In the genomic region with DNA sequence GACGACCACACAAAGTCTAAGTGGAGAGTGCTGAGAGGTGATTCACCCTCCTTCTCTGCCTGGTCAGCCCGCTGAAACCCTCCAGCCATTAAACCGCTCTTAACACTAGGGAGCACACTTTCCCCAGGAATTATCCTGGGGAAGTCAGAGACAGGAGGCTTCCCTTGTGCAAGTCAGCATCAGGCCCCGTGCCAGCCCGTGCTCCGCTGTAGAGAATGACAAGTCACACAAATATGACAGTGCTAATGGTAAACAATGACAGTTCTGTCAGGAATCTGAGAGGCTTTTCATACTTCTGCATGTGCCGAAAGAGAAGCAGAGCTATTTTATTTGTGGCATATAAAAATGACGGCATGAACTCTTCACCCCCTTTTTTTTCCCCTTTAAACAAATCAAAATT, we compare ENCODE assay signal across 8 cellular contexts.
A peak's percentile ranks its signal among the peaks of the same experiment; 100 is the strongest.
DNase-seq lines count a peak whose midpoint lies in the region; ATAC-seq and TF ChIP-seq lines count a peak whose summit lies in the region.

No MANE protein-coding gene starts in this region.

- intact Hi-C loops in aorta (cut with DNase I) = no loop called here
- intact Hi-C loops in CD4-positive, alpha-beta memory T cell (cut with micrococcal nuclease) = no loop called here

- WGBS in aorta, 2 donors = 1% methylated on average over 8 of the region's 8 CpGs

- H3K4me1 Mint-ChIP-seq in CD4-positive, alpha-beta memory T cell = no peaks in the 10 kb centered on the region

- ATAC-seq in aorta (ENCODE audit: low FRiP score) (peak; percentile 87), HG03045 (IDR thresholded peaks at IDR 0.05; ENCODE audit: unreplicated experiment) (no peak)

- H3K27me3 Mint-ChIP-seq in CD4-positive, alpha-beta memory T cell = no peaks in the 10 kb centered on the region

- peaks cover 0 to 8% (median 4%) of the 10 kb centered on the region in 8 donors for H3K9me3 Mint-ChIP-seq in CD4-positive, alpha-beta memory T cell

- no peak overlapping the region for H3K4me3 Mint-ChIP-seq in CD4-positive, alpha-beta memory T cell

- no peaks in the 10 kb centered on the region for H3K36me3 Mint-ChIP-seq in CD4-positive, alpha-beta memory T cell

- no peaks in the 10 kb centered on the region for H3K27me3 ChIP-seq in Peyer's patch
- H3K27me3 ChIP-seq in aorta (ENCODE audit: control insufficient read depth in 1 of 2, insufficient read depth in 2 of 2, low read length in 1 of 2) = peaks cover 0 to 2% of the 10 kb centered on the region in 2 donors
- H3K27me3 ChIP-seq in CD4-positive, alpha-beta memory T cell (ENCODE audit: insufficient read depth, low read length) = no peaks in the 10 kb centered on the region

- H3K27ac Mint-ChIP-seq in CD4-positive, alpha-beta memory T cell = no peak overlapping the region

- no peaks in the 10 kb centered on the region for H3K9me3 ChIP-seq in Peyer's patch
- no peaks in the 10 kb centered on the region for H3K9me3 ChIP-seq in aorta (ENCODE audit: control insufficient read depth, low read length)
- H3K9me3 ChIP-seq in CD4-positive, alpha-beta memory T cell (ENCODE audit: control insufficient read depth in 1 of 2, low read length in 2 of 2) = no peaks in the 10 kb centered on the region

- DNase-seq in AG08396 (ENCODE audit: low spot score) (peak; percentile 55), HT-29 (ENCODE audit: low spot score) (peak; percentile 98), Peyer's patch (peak in 2 of 3 donors; percentile 59 to 66), epithelial cell of prostate (ENCODE audit: low read depth, low spot score) (peak; percentile 88), medulla oblongata (ENCODE audit: extremely low spot score) (peak; percentile 92), aorta (peak; percentile 78 to 90)
- DNase-seq in CD4-positive, alpha-beta memory T cell = no peak

- H3K27ac ChIP-seq in Peyer's patch (no peak overlapping the region), epithelial cell of prostate (no peak overlapping the region), aorta (ENCODE audit: low read depth in 1 of 2, low read length in 2 of 2) (no peak overlapping the region)
- no peak overlapping the region for H3K27ac ChIP-seq in CD4-positive, alpha-beta memory T cell (ENCODE audit: low read depth, low read length)

- H3K36me3 ChIP-seq in Peyer's patch (no peaks in the 10 kb centered on the region), aorta (ENCODE audit: control insufficient read depth in 1 of 2, insufficient read depth in 2 of 2, low read length in 1 of 2) (no peaks in the 10 kb centered on the region)
- H3K36me3 ChIP-seq in CD4-positive, alpha-beta memory T cell (ENCODE audit: insufficient read depth, low read length) = no peaks in the 10 kb centered on the region

- peak in 3 of 6 experiments; percentile 16 to 33 (median 31) for TF ChIP-seq CTCF in Peyer's patch (IDR thresholded peaks at IDR 0.05)

- no peak overlapping the region for H3K4me3 ChIP-seq in Peyer's patch
- H3K4me3 ChIP-seq in aorta (ENCODE audit: low read length in 2 of 2) = no peak overlapping the region
- H3K4me3 ChIP-seq in CD4-positive, alpha-beta memory T cell (ENCODE audit: low read length in 2 of 2) = no peak overlapping the region

- H3K4me1 ChIP-seq in Peyer's patch = no peaks in the 10 kb centered on the region
- no peaks in the 10 kb centered on the region for H3K4me1 ChIP-seq in aorta (ENCODE audit: control insufficient read depth in 1 of 2, insufficient read depth in 2 of 2, low read length in 2 of 2)
- no peaks in the 10 kb centered on the region for H3K4me1 ChIP-seq in CD4-positive, alpha-beta memory T cell (ENCODE audit: insufficient read depth, low read length)

- CTCF ChIA-PET in CD4-positive, alpha-beta memory T cell (lab: Charles Lee; ENCODE audit: partially characterized antibody) = no interaction called here

- no peak for TF ChIP-seq POLR2A in Peyer's patch (IDR thresholded peaks at IDR 0.05)

- POLR2A ChIA-PET in CD4-positive, alpha-beta memory T cell (lab: Charles Lee; ENCODE audit: partially characterized antibody) = no interaction called here

Comparison
In these comparisons a context has a peak if more than half of its experiments do, and no peak if none do; other contexts are left out.
1. DNase-seq: peak in AG08396 (single experiment), HT-29 (single experiment), Peyer's patch (2 of 3), epithelial cell of prostate (single experiment), medulla oblongata (single experiment) and aorta (2 of 2); none in CD4-positive, alpha-beta memory T cell (0 of 5).